ENCODE assay signal across 19 cellular contexts in genomic region chr4:136796953-136797352, GRCh38.
DNase-seq lines count a peak whose midpoint lies in the region; FAIRE-seq and TF ChIP-seq lines count a peak whose summit lies in the region.
"Had no signal": no experiment of that assay in that cellular context is flagged by ENCODE, and none has a peak within 500 bp of the region (broad histone marks: within the 10 kb centered on the region; RNA-seq: fewer than 3 reads in every experiment).

No MANE protein-coding gene starts in this region.

- intact Hi-C loops in endothelial cell of umbilical vein (cut with micrococcal nuclease): no loop called here

- CTCF ChIA-PET in endothelial cell of umbilical vein (lab: Charles Lee): no interaction called here

- no peak for FAIRE-seq in endothelial cell of umbilical vein (lab: Jason Lieb, UNC)
- FAIRE-seq: A204.1, GM12878, GM18507, HepG2 had no signal

- no peak overlapping the region for H2BK12ac ChIP-seq in neuronal stem cell (ENCODE audit: low read length)

- no peak for TF ChIP-seq CTCF in endothelial cell of umbilical vein (IDR thresholded peaks at IDR 0.05; ENCODE audit: extremely low read depth in 1 of 2, insufficient read depth in 1 of 2, low read depth in 1 of 2, low read length in 2 of 2)

- no peak overlapping the region for H2BK5ac ChIP-seq in neuronal stem cell (ENCODE audit: low read length)

- H3K27me3 ChIP-seq in HUES6 (ENCODE audit: control insufficient read depth, insufficient read depth, low read length) (no peaks in the 10 kb centered on the region), endothelial cell of umbilical vein (ENCODE audit: control insufficient read depth in 2 of 2, insufficient read depth in 2 of 2, low read length in 2 of 2) (no peaks in the 10 kb centered on the region), iPS-18a (ENCODE audit: control insufficient read depth, insufficient read depth, low read length) (no peaks in the 10 kb centered on the region), neuronal stem cell (ENCODE audit: control insufficient read depth in 3 of 3, insufficient read depth in 3 of 3, low read depth in 1 of 3, low read length in 3 of 3) (no peaks in the 10 kb centered on the region)
- H3K27me3 ChIP-seq: BE2C had no signal

- no peak overlapping the region for H3K4me3 ChIP-seq in HUES6 (ENCODE audit: low read depth, low read length)
- H3K4me3 ChIP-seq in endothelial cell of umbilical vein (replicated peaks in 1 of 3; ENCODE audit: insufficient read depth in 1 of 3, low read depth in 1 of 3, low read length in 3 of 3): no peak overlapping the region
- H3K4me3 ChIP-seq in iPS-18a (ENCODE audit: low read length): no peak overlapping the region
- no peak overlapping the region for H3K4me3 ChIP-seq in neuronal stem cell (ENCODE audit: low read length in 2 of 2)
- H3K4me3 ChIP-seq: GM12878, GM23248, HAP-1 had no signal

- dilution Hi-C loops in endothelial cell of umbilical vein (cut with MboI; ENCODE audit: extremely low pct_ligation_motif_present, low sequenced_read_pairs): no loop called here

- TF ChIP-seq POLR2A in endothelial cell of umbilical vein (IDR thresholded peaks at IDR 0.05; ENCODE audit: low read depth, low read length): no peak

- no CpG with 5 or more reads among the region's 3 CpGs for WGBS in neuronal stem cell (ENCODE audit: extremely low coverage in 2 of 2, insufficient read length in 2 of 2, insufficient replicate concordance in 1 of 2), 2 donors

- no peak overlapping the region for H3K14ac ChIP-seq in neuronal stem cell (ENCODE audit: low read length)

- no peak overlapping the region for H4K8ac ChIP-seq in neuronal stem cell (ENCODE audit: low read depth, low read length)

- H4K20me1 ChIP-seq in endothelial cell of umbilical vein (replicated peaks; ENCODE audit: control insufficient read depth, extremely low read depth, insufficient read depth, low read length): no peaks in the 10 kb centered on the region

- H2AFZ ChIP-seq in endothelial cell of umbilical vein (ENCODE audit: low read depth, low read length) (peak overlapping the region; percentile 46), neuronal stem cell (ENCODE audit: low read length) (peak overlapping the region; percentile 1)
- H2AFZ ChIP-seq: GM23248 had no signal

- no peaks in the 10 kb centered on the region for H3K79me1 ChIP-seq in neuronal stem cell (ENCODE audit: low read depth, low read length)

- no peak overlapping the region for H2BK120ac ChIP-seq in neuronal stem cell (ENCODE audit: low read depth, low read length)

- no peaks in the 10 kb centered on the region for H3K79me2 ChIP-seq in endothelial cell of umbilical vein (ENCODE audit: control insufficient read depth, insufficient read depth, low read length)

- BruUV-seq in endothelial cell of umbilical vein (replicated peaks; lab: Mats Ljungman, UMichigan): no TSS peak

- no peaks in the 10 kb centered on the region for H3K36me3 ChIP-seq in HUES6 (ENCODE audit: control insufficient read depth, insufficient read depth, low read length)
- no peaks in the 10 kb centered on the region for H3K36me3 ChIP-seq in endothelial cell of umbilical vein (ENCODE audit: control insufficient read depth in 2 of 2, extremely low read depth in 1 of 2, insufficient read depth in 2 of 2, low read length in 2 of 2)
- no peaks in the 10 kb centered on the region for H3K36me3 ChIP-seq in iPS-18a (ENCODE audit: control insufficient read depth, low read depth, low read length)
- no peaks in the 10 kb centered on the region for H3K36me3 ChIP-seq in neuronal stem cell (replicated peaks in 1 of 2; ENCODE audit: control insufficient read depth in 2 of 2, insufficient read depth in 2 of 2, low read length in 2 of 2)
- H3K36me3 ChIP-seq: BE2C, HAP-1 had no signal

- H3K18ac ChIP-seq in neuronal stem cell (ENCODE audit: low read length): no peak overlapping the region

- H3K27ac ChIP-seq in HUES6 (ENCODE audit: low read depth, low read length) (peak overlapping the region; percentile 86), endothelial cell of umbilical vein (ENCODE audit: insufficient read depth, low read depth, low read length) (no peak overlapping the region), iPS-18a (ENCODE audit: low read length) (peak overlapping the region; percentile 54), neuronal stem cell (replicated peaks; ENCODE audit: low read length) (no peak overlapping the region)
- H3K27ac ChIP-seq: C4-2B, GM23248, HL-60 had no signal

- DNase-seq in endothelial cell of umbilical vein (ENCODE audit: low read depth, low spot score) (peak; percentile 61), neuronal stem cell (ENCODE audit: low spot score) (no peak), cortex of kidney (lab: John Stamatoyannopoulos, UW) (no peak), NCI-H748 (lab: John Stamatoyannopoulos, UW; ENCODE audit: unreplicated experiment) (no peak), SIG-M5 treated with dmso at 0.1 percent for 504 hours (lab: John Stamatoyannopoulos, UW; ENCODE audit: unreplicated experiment) (no peak)
- DNase-seq: BE2C; CD4-positive, alpha-beta memory T cell; DMS79; GM23248; HFFc6 had no signal

- H3K9me3 ChIP-seq in HUES6 (ENCODE audit: control insufficient read depth, insufficient read depth, low read depth, low read length) (0 out of 2 replicates have a peak, but pooled peaks cover 6% of the 10 kb centered on the region), endothelial cell of umbilical vein (replicated peaks; ENCODE audit: control insufficient read depth, insufficient read depth, low read length) (no peaks in the 10 kb centered on the region), iPS-18a (ENCODE audit: control insufficient read depth, low read depth, low read length) (no peaks in the 10 kb centered on the region), neuronal stem cell (replicated peaks in 1 of 2; ENCODE audit: control insufficient read depth in 2 of 2, insufficient read depth in 1 of 2, low read depth in 1 of 2, low read length in 2 of 2) (no peaks in the 10 kb centered on the region)
- H3K9me3 ChIP-seq: BE2C, HAP-1 had no signal

- H3K4ac ChIP-seq in neuronal stem cell (ENCODE audit: low read length): no peak overlapping the region

- H3K9ac ChIP-seq in HUES6 (ENCODE audit: low read length) (no peak overlapping the region), endothelial cell of umbilical vein (replicated peaks; ENCODE audit: extremely low read depth, insufficient read depth, low read length) (no peak overlapping the region), iPS-18a (ENCODE audit: low read length) (no peak overlapping the region), neuronal stem cell (ENCODE audit: low read depth, low read length, poor library complexity) (no peak overlapping the region)
- H3K9ac ChIP-seq: GM23248 had no signal

- H4K91ac ChIP-seq in neuronal stem cell (ENCODE audit: low read depth, low read length, poor library complexity): no peak overlapping the region

- no peak overlapping the region for H3K4me2 ChIP-seq in endothelial cell of umbilical vein (ENCODE audit: insufficient read depth, low read length)
- H3K4me2 ChIP-seq in neuronal stem cell (ENCODE audit: insufficient read depth, low read length, poor library complexity, severe bottlenecking): no peak overlapping the region

- no peak overlapping the region for H2AK5ac ChIP-seq in neuronal stem cell (ENCODE audit: low read depth, low read length)

- POLR2A ChIA-PET in endothelial cell of umbilical vein (lab: Charles Lee): no interaction called here

- H3K4me1 ChIP-seq in HUES6 (ENCODE audit: control insufficient read depth, insufficient read depth, low read length) (peaks cover 16% of the 10 kb centered on the region), endothelial cell of umbilical vein (ENCODE audit: control insufficient read depth, extremely low read depth, insufficient read depth, low read length) (no peaks in the 10 kb centered on the region), iPS-18a (ENCODE audit: control insufficient read depth, low read depth, low read length) (peaks cover 26% of the 10 kb centered on the region), neuronal stem cell (ENCODE audit: control insufficient read depth in 2 of 2, insufficient read depth in 1 of 2, low read depth in 1 of 2, low read length in 2 of 2) (no peaks in the 10 kb centered on the region)

- no peak overlapping the region for H3K23ac ChIP-seq in neuronal stem cell (ENCODE audit: low read depth, low read length, poor library complexity)

- no peaks in the 10 kb centered on the region for H3K9me1 ChIP-seq in endothelial cell of umbilical vein (replicated peaks; ENCODE audit: control insufficient read depth, extremely low read depth, insufficient read depth, low read length)

- no peak overlapping the region for H2BK15ac ChIP-seq in neuronal stem cell (ENCODE audit: low read length)

TF ChIP-seq in endothelial cell of umbilical vein, 7 proteins besides CTCF, POLR2A, EP300 and RAD21:
- TF ChIP-seq FOS (IDR thresholded peaks at IDR 0.05; ENCODE audit: borderline replicate concordance, insufficient read depth, low read length): no peak
- TF ChIP-seq JUN (IDR thresholded peaks at IDR 0.05; ENCODE audit: borderline replicate concordance, insufficient read depth, insufficient read length, low read depth): no peak
- TF ChIP-seq MAX (IDR thresholded peaks at IDR 0.05; ENCODE audit: insufficient read depth, insufficient read length): no peak
- TF ChIP-seq GATA2 (IDR thresholded peaks at IDR 0.05; ENCODE audit: insufficient read depth, insufficient read length, low read depth, low read length): no peak
- TF ChIP-seq EZH2 (IDR thresholded peaks at IDR 0.05; ENCODE audit: borderline replicate concordance, low read depth, low read length, severe bottlenecking): no peak
- no peak for TF ChIP-seq POLR2AphosphoS5 (IDR thresholded peaks at IDR 0.05; ENCODE audit: insufficient read depth, low read depth, low read length)
- no peak for TF ChIP-seq MYC (IDR thresholded peaks at IDR 0.05; ENCODE audit: low read depth, low read length)
TF ChIP-seq in endothelial cell of umbilical vein: peak in this region for 0.

Comparison
In these comparisons a context has a peak if more than half of its experiments do, and no peak if none do; other contexts are left out.
1. H3K27ac ChIP-seq: peak in HUES6 (single experiment) and iPS-18a (single experiment); none in endothelial cell of umbilical vein (single experiment) and neuronal stem cell (single experiment).